Comparison of ENCODE assay signal across 32 cellular contexts in genomic region chr3:52150860-52151259, GRCh38.
"Had no signal": no experiment of that assay in that cellular context is flagged by ENCODE, and none has a peak within 500 bp of the region (broad histone marks: within the 10 kb centered on the region; RNA-seq: fewer than 3 reads in every experiment).

No MANE protein-coding gene starts in this region.

- H3K27me3 Mint-ChIP-seq: activated CD4-positive, alpha-beta T cell treated with anti-CD3 and anti-CD28 coated beads, Interleukin-2, amount 10 ng/mL, durations not matched to agents 24 days and 14 days; activated CD8-positive, alpha-beta T cell treated with anti-CD3 and anti-CD28 coated beads for 36 hours; activated naive CD8-positive, alpha-beta T cell treated with anti-CD3 and anti-CD28 coated beads for 36 hours; activated T-helper 17 cell treated with anti-CD3 and anti-CD28 coated beads, Interleukin-2, amount 50 U/mL, for 72 hours; central memory CD8-positive, alpha-beta T cell had no signal

- H3K36me3 ChIP-seq: ascending aorta, cardiac muscle cell, MG63, Peyer's patch had no signal

- H3K4me3 Mint-ChIP-seq: activated CD4-positive, alpha-beta T cell treated with anti-CD3 and anti-CD28 coated beads, Interleukin-2, amount 10 ng/mL, durations not matched to agents 24 days and 14 days; activated CD8-positive, alpha-beta T cell treated with anti-CD3 and anti-CD28 coated beads for 36 hours; activated naive CD8-positive, alpha-beta T cell treated with anti-CD3 and anti-CD28 coated beads for 36 hours; activated T-cell treated with anti-CD3 and anti-CD28 coated beads, Interleukin-2, amount 50 U/mL, for 72 hours; activated T-helper 17 cell treated with anti-CD3 and anti-CD28 coated beads, Interleukin-2, amount 50 U/mL, for 72 hours; central memory CD8-positive, alpha-beta T cell had no signal

- H3K27ac ChIP-seq: ascending aorta, cardiac muscle cell, Peyer's patch had no signal

- H3K27ac Mint-ChIP-seq: activated CD4-positive, alpha-beta T cell treated with anti-CD3 and anti-CD28 coated beads, Interleukin-2, amount 10 ng/mL, durations not matched to agents 24 days and 14 days; activated CD8-positive, alpha-beta T cell treated with anti-CD3 and anti-CD28 coated beads for 36 hours; activated naive CD8-positive, alpha-beta T cell treated with anti-CD3 and anti-CD28 coated beads for 36 hours; activated T-cell treated with anti-CD3 and anti-CD28 coated beads, Interleukin-2, amount 50 U/mL, for 72 hours; activated T-helper 17 cell treated with anti-CD3 and anti-CD28 coated beads, Interleukin-2, amount 50 U/mL, for 72 hours had no signal

- DNase-seq: activated CD4-positive, alpha-beta T cell treated with anti-CD3 and anti-CD28 coated beads, Interleukin-2, amount 10 ng/mL, durations not matched to agents 24 days and 14 days; activated CD4-positive, alpha-beta T cell treated with anti-CD3 and anti-CD28 coated beads, Interleukin-2, amount 50 U/mL, for 4 hours; activated CD8-positive, alpha-beta T cell treated with anti-CD3 and anti-CD28 coated beads for 36 hours; activated effector memory CD4-positive, alpha-beta T cell treated with anti-CD3 and anti-CD28 coated beads, Interleukin-2, amount 50 U/mL, for 16 hours; activated naive CD4-positive, alpha-beta T cell; activated naive CD4-positive, alpha-beta T cell treated with anti-CD3 and anti-CD28 coated beads, Interleukin-2, amount 50 U/mL, for 16 hours; activated naive CD8-positive, alpha-beta T cell treated with anti-CD3 and anti-CD28 coated beads for 36 hours; activated T-cell treated with anti-CD3 and anti-CD28 coated beads, Interleukin-2, amount 50 U/mL, for 1 hour; activated T-cell treated with anti-CD3 and anti-CD28 coated beads, Interleukin-2, amount 50 U/mL, for 72 hours; amniotic stem cell; Karpas-422; KBM-7; MG63; NCI-H1048; NCI-H1105 treated with DMSO at 0.1 percent for 48 hours; NCI-H1436; NCI-H1694; NCI-H1930; NCI-H2081 treated with DMSO at 0.1 percent for 48 hours; NCI-H345; NCI-H524 treated with DMSO at 0.1 percent for 48 hours; NK-92 treated with Interleukin-12 subunit alpha and Interleukin-12 subunit beta, amount 100 ng/mL, for 24 hours; PC-3; Peyer's patch; RPMI8226; SIG-M5; T1000 had no signal

- ATAC-seq: activated CD8-positive, alpha-beta T cell treated with anti-CD3 and anti-CD28 coated beads for 36 hours; activated T-cell treated with anti-CD3 and anti-CD28 coated beads, Interleukin-2, amount 50 U/mL, for 72 hours; activated T-helper 17 cell treated with anti-CD3 and anti-CD28 coated beads, Interleukin-2, amount 50 U/mL, for 72 hours; PC-3; Right ventricle myocardium inferior had no signal

- H3K4me3 ChIP-seq: ascending aorta, cardiac muscle cell, MG63, Peyer's patch had no signal

- H3K9me3 ChIP-seq: ascending aorta, MG63, Peyer's patch had no signal

- H3K9me3 Mint-ChIP-seq: activated CD4-positive, alpha-beta T cell treated with anti-CD3 and anti-CD28 coated beads, Interleukin-2, amount 10 ng/mL, durations not matched to agents 24 days and 14 days; activated CD8-positive, alpha-beta T cell treated with anti-CD3 and anti-CD28 coated beads for 36 hours; activated naive CD8-positive, alpha-beta T cell treated with anti-CD3 and anti-CD28 coated beads for 36 hours; activated T-cell treated with anti-CD3 and anti-CD28 coated beads, Interleukin-2, amount 50 U/mL, for 72 hours; activated T-helper 17 cell treated with anti-CD3 and anti-CD28 coated beads, Interleukin-2, amount 50 U/mL, for 72 hours; central memory CD8-positive, alpha-beta T cell had no signal

- H3K27me3 ChIP-seq: ascending aorta, cardiac muscle cell, MG63, Peyer's patch had no signal
